27 cellular contexts compared by ENCODE assay signal in genomic region chr3:81024560-81024959, GRCh38.
"Had no signal": no experiment of that assay in that cellular context is flagged by ENCODE, and none has a peak within 500 bp of the region (broad histone marks: within the 10 kb centered on the region; RNA-seq: fewer than 3 reads in every experiment).

No MANE protein-coding gene starts in this region.

- H3K4me1 ChIP-seq: stomach, suprapubic skin, testis, thyroid gland, tibial artery, tibial nerve, transverse colon, upper lobe of left lung, upper lobe of right lung, uterus, vagina had no signal

- H3K27ac ChIP-seq: stomach, suprapubic skin, testis, thoracic aorta, thyroid gland, tibial artery, tibial nerve, transverse colon, upper lobe of left lung, upper lobe of right lung, uterus, vagina had no signal

- FAIRE-seq: urothelium cell line had no signal

- ATAC-seq: stimulated activated effector memory CD8-positive, alpha-beta T cell treated with anti-CD3 and anti-CD28 coated beads, Interleukin-12 subunit alpha, Interleukin-12 subunit beta, amount 100 ng/mL, for 72 hours; stimulated activated memory B cell treated with anti-CD40 and anti-IgM and Interleukin-4, amounts not matched to agents 10 μg/mL and 1 μg/mL and 100 μg/mL, for 72 hours; stimulated activated naive B cell treated with anti-CD40 and anti-IgM and Interleukin-4, amounts not matched to agents 10 μg/mL and 1 μg/mL and 100 μg/mL, for 72 hours; stimulated activated naive CD8-positive, alpha-beta T cell treated with anti-CD3 and anti-CD28 coated beads, Interleukin-15, amount 100 ng/mL, for 72 hours; stimulated activated naive CD8-positive, alpha-beta T cell treated with anti-CD3 and anti-CD28 coated beads, Interleukin-15, Interleukin-2, amounts not matched to agents 100 U/mL and 50 U/mL, for 24 hours; upper lobe of right lung had no signal

- H3K27me3 ChIP-seq: stomach, suprapubic skin, testis, thyroid gland, tibial artery, tibial nerve, transverse colon, upper lobe of left lung, upper lobe of right lung, uterus, vagina had no signal

- H3K9me3 ChIP-seq: stomach, suprapubic skin, testis, thoracic aorta, thyroid gland, tibial artery, tibial nerve, transverse colon, upper lobe of left lung, upper lobe of right lung, uterus, vagina had no signal

- H3K4me3 ChIP-seq: stomach, suprapubic skin, testis, thoracic aorta, thyroid gland, tibial artery, tibial nerve, transverse colon, upper lobe of left lung, upper lobe of right lung, uterus, vagina had no signal

- H3K36me3 ChIP-seq: stomach, suprapubic skin, thoracic aorta, thyroid gland, tibial artery, tibial nerve, transverse colon, upper lobe of left lung, upper lobe of right lung, uterus, vagina had no signal

- DNase-seq: stimulated activated CD4-positive, alpha-beta T cell treated with anti-CD3 and anti-CD28 coated beads, Interleukin-2, amount 100 ng/mL, for 48 hours; stimulated activated CD4-positive, alpha-beta T cell treated with anti-CD3 and anti-CD28 coated beads, Interleukin-4, amount 100 ng/mL, for 1 hour; stimulated activated CD4-positive, alpha-beta T cell treated with anti-CD3 and anti-CD28 coated beads, Interleukin-4, amount 100 ng/mL, for 24 hours; stimulated activated CD4-positive, alpha-beta T cell treated with anti-CD3 and anti-CD28 coated beads, Interleukin-4, amount 100 ng/mL, for 4 hours; stimulated activated CD8-positive, alpha-beta memory T cell treated with anti-CD3 and anti-CD28 coated beads, Interleukin-4, amount 100 ng/mL, for 48 hours; stimulated activated naive B cell treated with anti-CD40 and anti-IgM and Interleukin-4, amounts not matched to agents 10 μg/mL and 1 μg/mL and 100 μg/mL, for 72 hours; stimulated activated naive CD4-positive, alpha-beta T cell; stimulated activated naive CD4-positive, alpha-beta T cell treated with Interleukin-2 at 50 U/mL for 16 hours; stimulated activated naive CD8-positive, alpha-beta T cell treated with anti-CD3 and anti-CD28 coated beads, Interleukin-15, amount 100 ng/mL, for 72 hours; stimulated activated naive CD8-positive, alpha-beta T cell treated with anti-CD3 and anti-CD28 coated beads, Interleukin-15, Interleukin-2, amounts not matched to agents 100 U/mL and 50 U/mL, for 24 hours; stomach; substantia nigra; testis; thyroid gland; tibial artery; transverse colon; trophoblast cell; upper lobe of left lung; upper lobe of right lung; uterus had no signal
